15 cellular contexts compared by ENCODE assay signal in the genomic region with DNA sequence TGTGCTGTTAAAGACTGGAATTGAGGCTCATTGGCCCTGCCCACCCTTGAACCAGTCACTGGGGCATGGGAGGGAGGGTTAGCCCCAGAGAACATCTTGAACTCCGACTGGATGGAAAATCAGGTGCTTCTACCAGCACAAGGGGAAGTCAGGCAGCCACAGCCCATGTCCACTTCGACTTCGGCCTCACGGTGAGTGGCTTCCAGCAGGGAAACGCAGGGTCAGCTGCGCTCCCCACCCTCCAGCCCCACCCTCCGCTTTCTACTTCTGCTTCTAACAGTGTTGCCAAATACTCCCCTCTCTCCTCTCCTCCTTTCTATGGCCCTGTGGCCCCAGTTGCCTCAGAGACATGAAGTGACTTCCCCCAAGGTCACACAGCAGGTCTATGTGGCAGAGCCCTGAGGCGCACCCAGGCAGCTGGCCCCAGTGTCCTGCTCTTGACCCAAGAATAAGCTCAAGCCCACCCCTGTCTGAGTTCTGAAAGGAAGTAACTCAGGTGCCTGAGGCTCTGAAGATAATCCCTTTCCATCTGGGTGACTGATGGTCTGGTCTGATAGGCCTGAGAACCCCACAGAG. TPM values are rescaled to one million over a fixed set of nuclear protein-coding genes. Genes with fewer than 3 reads are reported as not detected.
DNase-seq lines count a peak whose midpoint lies in the region; ATAC-seq and TF ChIP-seq lines count a peak whose summit lies in the region.
"Had no signal": no experiment of that assay in that cellular context is flagged by ENCODE, and none has a peak within 500 bp of the region (broad histone marks: within the 10 kb centered on the region; RNA-seq: fewer than 3 reads in every experiment).

No MANE protein-coding gene starts in this region.

- H3K4me1 Mint-ChIP-seq in endodermal cell = peaks cover 2% of the 10 kb centered on the region
- peaks cover 0 to 10% (median 4%) of the 10 kb centered on the region in 7 donors for H3K4me1 Mint-ChIP-seq in naive thymus-derived CD4-positive, alpha-beta T cell
- H3K4me1 Mint-ChIP-seq in activated naive CD4-positive, alpha-beta T cell treated with anti-CD3 and anti-CD28 coated beads for 36 hours (ENCODE audit: low read depth) = peaks cover 16% of the 10 kb centered on the region

- H3K4me1 ChIP-seq in endodermal cell (ENCODE audit: control insufficient read depth, insufficient read depth, low read length) = no peaks in the 10 kb centered on the region
- peaks cover 0 to 3% of the 10 kb centered on the region in 2 donors for H3K4me1 ChIP-seq in naive thymus-derived CD4-positive, alpha-beta T cell (ENCODE audit: control insufficient read depth in 2 of 2, insufficient read depth in 2 of 2, low read length in 2 of 2)

- no peaks in the 10 kb centered on the region for H3K36me3 ChIP-seq in endodermal cell (ENCODE audit: control insufficient read depth, insufficient read depth, low read length)
- H3K36me3 ChIP-seq in naive thymus-derived CD4-positive, alpha-beta T cell (ENCODE audit: control insufficient read depth in 2 of 3, insufficient read depth in 3 of 3, low read length in 3 of 3) = no peaks in the 10 kb centered on the region
- H3K36me3 ChIP-seq: BLaER1 treated with 17β-estradiol and CSF1 and Interleukin-3, amounts not matched to agents 10 nM and 100 nM had no signal

- DNase-seq in EL = peak; percentile 56
- peak; percentile 88 for DNase-seq in NOMO-1 treated with dmso at 0.1 percent for 144 hours (lab: John Stamatoyannopoulos, UW; ENCODE audit: unreplicated experiment)
- DNase-seq in endodermal cell = peak; percentile 58
- no peak for DNase-seq in naive thymus-derived CD4-positive, alpha-beta T cell
- no peak for DNase-seq in cortex of kidney (lab: John Stamatoyannopoulos, UW)
- no peak for DNase-seq in activated naive CD4-positive, alpha-beta T cell treated with anti-CD3 and anti-CD28 coated beads for 36 hours
- no peak for DNase-seq in stimulated activated CD4-positive, alpha-beta T cell treated with anti-CD3 and anti-CD28 coated beads, Interleukin-12 subunit alpha, Interleukin-12 subunit beta, amount 100 ng/mL, for 4 hours
- DNase-seq in NCI-H2196 treated with DMSO at 0.1 percent for 48 hours (lab: John Stamatoyannopoulos, UW; ENCODE audit: unreplicated experiment) = no peak
- DNase-seq: activated T-cell treated with anti-CD3 and anti-CD28 coated beads, Interleukin-2, amount 50 U/mL, for 72 hours; GDM1; NCI-H1092 treated with DMSO at 0.1 percent for 48 hours; NCI-H524; stimulated activated naive CD8-positive, alpha-beta T cell treated with anti-CD3 and anti-CD28 coated beads, Interleukin-15, amount 100 ng/mL, for 72 hours had no signal

- intact Hi-C loops in naive thymus-derived CD4-positive, alpha-beta T cell (cut with micrococcal nuclease) = no loop called here
- intact Hi-C loops in activated naive CD4-positive, alpha-beta T cell treated with anti-CD3 and anti-CD28 coated beads for 36 hours (cut with micrococcal nuclease) = no loop called here

- H3K4me3 ChIP-seq in endodermal cell (ENCODE audit: low read length) = no peak overlapping the region
- no peak overlapping the region for H3K4me3 ChIP-seq in naive thymus-derived CD4-positive, alpha-beta T cell (ENCODE audit: low read length)
- H3K4me3 ChIP-seq: BLaER1 treated with 17β-estradiol and CSF1 and Interleukin-3, amounts not matched to agents 10 nM and 100 nM; SK-N-MC had no signal

- ATAC-seq in naive thymus-derived CD4-positive, alpha-beta T cell = peak; percentile 67
- ATAC-seq: activated T-cell treated with anti-CD3 and anti-CD28 coated beads, Interleukin-2, amount 50 U/mL, for 72 hours; stimulated activated naive CD8-positive, alpha-beta T cell treated with anti-CD3 and anti-CD28 coated beads, Interleukin-15, amount 100 ng/mL, for 72 hours had no signal

- H3K9ac ChIP-seq in endodermal cell (ENCODE audit: extremely low read depth, low read length, poor library complexity, severe bottlenecking) = no peak overlapping the region
- H3K9ac ChIP-seq: BLaER1 treated with 17β-estradiol and CSF1 and Interleukin-3, amounts not matched to agents 10 nM and 100 nM had no signal

- 82 to 88% methylated on average over 3 to 8 of the region's 8 CpGs for WGBS in endodermal cell (ENCODE audit: insufficient coverage in 1 of 2, insufficient read length in 1 of 2), 2 experiments

- H3K27me3 ChIP-seq in endodermal cell (ENCODE audit: control insufficient read depth, insufficient read depth, low read length, poor library complexity, severe bottlenecking) = no peaks in the 10 kb centered on the region
- no peaks in the 10 kb centered on the region for H3K27me3 ChIP-seq in naive thymus-derived CD4-positive, alpha-beta T cell (ENCODE audit: control insufficient read depth in 2 of 2, insufficient read depth in 2 of 2, low read length in 2 of 2)
- H3K27me3 ChIP-seq: BLaER1 treated with 17β-estradiol and CSF1 and Interleukin-3, amounts not matched to agents 10 nM and 100 nM had no signal

- peaks cover 3% of the 10 kb centered on the region for H3K27me3 Mint-ChIP-seq in endodermal cell (ENCODE audit: insufficient read depth)
- no peaks in the 10 kb centered on the region for H3K27me3 Mint-ChIP-seq in naive thymus-derived CD4-positive, alpha-beta T cell
- H3K27me3 Mint-ChIP-seq in activated naive CD4-positive, alpha-beta T cell treated with anti-CD3 and anti-CD28 coated beads for 36 hours (ENCODE audit: low read depth) = no peaks in the 10 kb centered on the region
- H3K27me3 Mint-ChIP-seq: stimulated activated naive CD8-positive, alpha-beta T cell treated with anti-CD3 and anti-CD28 coated beads, Interleukin-15, amount 100 ng/mL, for 72 hours had no signal

- H3K9me3 Mint-ChIP-seq in endodermal cell = no peaks in the 10 kb centered on the region
- H3K9me3 Mint-ChIP-seq in naive thymus-derived CD4-positive, alpha-beta T cell = no peaks in the 10 kb centered on the region
- no peaks in the 10 kb centered on the region for H3K9me3 Mint-ChIP-seq in activated naive CD4-positive, alpha-beta T cell treated with anti-CD3 and anti-CD28 coated beads for 36 hours
- H3K9me3 Mint-ChIP-seq: activated T-cell treated with anti-CD3 and anti-CD28 coated beads, Interleukin-2, amount 50 U/mL, for 72 hours; stimulated activated naive CD8-positive, alpha-beta T cell treated with anti-CD3 and anti-CD28 coated beads, Interleukin-15, amount 100 ng/mL, for 72 hours had no signal

- H3K9me3 ChIP-seq in endodermal cell (ENCODE audit: control insufficient read depth, low read length) = no peaks in the 10 kb centered on the region
- no peaks in the 10 kb centered on the region for H3K9me3 ChIP-seq in naive thymus-derived CD4-positive, alpha-beta T cell (ENCODE audit: control insufficient read depth in 2 of 3, low read length in 3 of 3)
- H3K9me3 ChIP-seq: BLaER1 treated with 17β-estradiol and CSF1 and Interleukin-3, amounts not matched to agents 10 nM and 100 nM had no signal

- no peaks in the 10 kb centered on the region for H3K36me3 Mint-ChIP-seq in endodermal cell (ENCODE audit: low read depth)
- no peaks in the 10 kb centered on the region for H3K36me3 Mint-ChIP-seq in naive thymus-derived CD4-positive, alpha-beta T cell
- H3K36me3 Mint-ChIP-seq in activated naive CD4-positive, alpha-beta T cell treated with anti-CD3 and anti-CD28 coated beads for 36 hours (ENCODE audit: low read depth) = no peaks in the 10 kb centered on the region

- no peak for TF ChIP-seq CTCF in endodermal cell (conservative IDR thresholded peaks at IDR 0.05)

- CTCF ChIA-PET in naive thymus-derived CD4-positive, alpha-beta T cell (lab: Charles Lee) = interaction anchor here (0.7 to 13.9 kb wide), 3 partner anchors 11 to 1935 kb away, joined by 3 to 462 read pairs (median 3); no protein-coding TSS in a partner anchor
- CTCF ChIA-PET in activated naive CD4-positive, alpha-beta T cell treated with anti-CD3 and anti-CD28 coated beads for 36 hours (lab: Charles Lee) = interaction anchor here (3.6 to 25.8 kb wide), 2 partner anchors 57 to 135 kb away, joined by 62 to 763 read pairs; no protein-coding TSS in a partner anchor

- H3K27ac ChIP-seq in endodermal cell (ENCODE audit: low read depth, low read length) = no peak overlapping the region
- H3K27ac ChIP-seq in naive thymus-derived CD4-positive, alpha-beta T cell (ENCODE audit: low read depth, low read length) = no peak overlapping the region
- H3K27ac ChIP-seq: BLaER1 treated with 17β-estradiol and CSF1 and Interleukin-3, amounts not matched to agents 10 nM and 100 nM; SK-N-MC had no signal

- H3K4me3 Mint-ChIP-seq in endodermal cell = no peak overlapping the region
- no peak overlapping the region for H3K4me3 Mint-ChIP-seq in naive thymus-derived CD4-positive, alpha-beta T cell
- H3K4me3 Mint-ChIP-seq in activated naive CD4-positive, alpha-beta T cell treated with anti-CD3 and anti-CD28 coated beads for 36 hours = no peak overlapping the region
- H3K4me3 Mint-ChIP-seq: activated T-cell treated with anti-CD3 and anti-CD28 coated beads, Interleukin-2, amount 50 U/mL, for 72 hours; stimulated activated naive CD8-positive, alpha-beta T cell treated with anti-CD3 and anti-CD28 coated beads, Interleukin-15, amount 100 ng/mL, for 72 hours had no signal

- peak overlapping the region; percentile 46 for H3K27ac Mint-ChIP-seq in endodermal cell
- peak overlapping the region in 1 of 9 donors; percentile 36 for H3K27ac Mint-ChIP-seq in naive thymus-derived CD4-positive, alpha-beta T cell
- H3K27ac Mint-ChIP-seq in activated naive CD4-positive, alpha-beta T cell treated with anti-CD3 and anti-CD28 coated beads for 36 hours = no peak overlapping the region
- H3K27ac Mint-ChIP-seq: activated T-cell treated with anti-CD3 and anti-CD28 coated beads, Interleukin-2, amount 50 U/mL, for 72 hours had no signal

- POLR2A ChIA-PET in naive thymus-derived CD4-positive, alpha-beta T cell (lab: Charles Lee) = no interaction called here

RNA-seq across cellular contexts. Expression of a gene that starts 11.9 kb away (rescaled TPM):
- 1 to 10 TPM; 6.8 to 6.9 TPM for total RNA-seq in endodermal cell
- polyA plus RNA-seq in endodermal cell (2013, experiment 1 of 2) = 6.2 TPM
- 5.0 TPM for polyA plus RNA-seq in endodermal cell (2013, experiment 2 of 2)
- 10 to 100 TPM; 18.5 to 71.4 (median 29.8) TPM for total RNA-seq in naive thymus-derived CD4-positive, alpha-beta T cell
- 1 to 10 TPM; 3.5 to 7.8 TPM for polyA plus RNA-seq in naive thymus-derived CD4-positive, alpha-beta T cell
- 10 to 100 TPM; 21.1 to 21.3 TPM for total RNA-seq in activated naive CD4-positive, alpha-beta T cell treated with anti-CD3 and anti-CD28 coated beads for 36 hours

RNA-seq across cellular contexts. Expression of a gene that starts 24.9 kb away (rescaled TPM):
- 10 to 100 TPM; 15.0 to 19.2 TPM for total RNA-seq in endodermal cell
- polyA plus RNA-seq in endodermal cell (2013, experiment 1 of 2) = 11.7 TPM
- 11.6 TPM for polyA plus RNA-seq in endodermal cell (2013, experiment 2 of 2)
- total RNA-seq in naive thymus-derived CD4-positive, alpha-beta T cell = 1 to 10 TPM; 1.2 to 6.8 (median 5.4) TPM
- polyA plus RNA-seq in naive thymus-derived CD4-positive, alpha-beta T cell = under 1 TPM; 0.65 to 0.91 TPM
- total RNA-seq in activated naive CD4-positive, alpha-beta T cell treated with anti-CD3 and anti-CD28 coated beads for 36 hours = 1 to 10 TPM in 1 of 2 experiments, under 1 TPM in 1; 0.35 to 1.0 TPM

Comparison
In these comparisons a context has a peak if more than half of its experiments do, and no peak if none do; other contexts are left out.
1. DNase-seq: peak in EL (single experiment), NOMO-1 treated with dmso at 0.1 percent for 144 hours (single experiment) and endodermal cell (single experiment); none in naive thymus-derived CD4-positive, alpha-beta T cell (0 of 9), cortex of kidney (single experiment), activated naive CD4-positive, alpha-beta T cell treated with anti-CD3 and anti-CD28 coated beads for 36 hours (single experiment), stimulated activated CD4-positive, alpha-beta T cell treated with anti-CD3 and anti-CD28 coated beads, Interleukin-12 subunit alpha, Interleukin-12 subunit beta, amount 100 ng/mL, for 4 hours (single experiment) and NCI-H2196 treated with DMSO at 0.1 percent for 48 hours (single experiment).